Comparison of ENCODE assay signal across 2 cellular contexts in the genomic region with DNA sequence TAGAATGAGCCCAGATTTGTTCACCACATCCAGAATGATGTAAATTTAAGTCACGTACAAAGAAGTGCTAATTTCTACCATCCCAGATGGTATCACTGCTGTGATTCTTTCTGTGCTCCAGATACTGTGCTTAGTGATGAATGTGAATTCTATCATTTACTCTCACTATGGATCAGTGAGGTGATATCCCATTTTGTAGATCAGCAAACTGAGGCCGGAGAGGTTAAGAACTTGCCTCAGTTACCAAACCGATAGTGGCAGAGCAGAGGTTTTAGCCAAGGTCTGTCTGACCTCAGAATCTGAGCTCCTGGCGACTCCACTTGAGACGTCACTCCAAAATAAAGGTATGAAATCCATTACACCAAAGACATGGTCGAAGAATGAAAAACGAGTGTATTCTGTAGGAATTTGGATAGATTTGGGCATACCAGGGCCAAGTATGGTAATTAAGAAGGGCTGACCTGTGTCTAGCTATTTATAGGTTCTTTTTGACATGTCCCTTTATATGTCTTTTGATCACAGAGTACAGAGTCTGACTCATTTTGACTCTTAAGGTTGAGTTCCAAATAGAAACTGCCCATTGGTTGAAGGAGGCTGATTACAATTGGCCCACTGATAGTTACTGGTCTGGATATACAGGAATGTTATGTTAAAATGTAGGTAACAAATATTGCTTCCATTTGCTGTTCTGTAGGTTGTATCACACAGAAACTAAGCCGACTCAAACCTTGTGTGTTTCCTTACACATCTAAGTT.
TF ChIP-seq lines count a peak whose summit lies in the region.

No MANE protein-coding gene starts in this region.

TF ChIP-seq in GM12891, 5 proteins besides CTCF, POLR2A, EP300 and RAD21:
- TF ChIP-seq POU2F2 (IDR thresholded peaks at IDR 0.05; ENCODE audit: low read depth, low read length) (no peak), POLR2AphosphoS5 (IDR thresholded peaks at IDR 0.05; ENCODE audit: low read depth, low read length) (no peak), TAF1 (IDR thresholded peaks at IDR 0.05; ENCODE audit: low read depth, low read length) (no peak), PAX5 (IDR thresholded peaks at IDR 0.05; ENCODE audit: insufficient read depth, low read length, severe bottlenecking) (no peak), SPI1 (IDR thresholded peaks at IDR 0.05; ENCODE audit: low read depth, low read length) (no peak)

TF ChIP-seq in H1, 55 proteins besides CTCF, POLR2A, EP300 and RAD21:
- TF ChIP-seq NANOG (IDR thresholded peaks at IDR 0.05; ENCODE audit: insufficient read depth, low read depth, low read length, poor library complexity, severe bottlenecking) (no peak), KDM1A (IDR thresholded peaks at IDR 0.05; ENCODE audit: borderline replicate concordance, low read length) (peak; percentile 90; the same call in 1 of the 2 replicates)
